In genomic region chr17:59331929-59332889, GRCh38 we compare ENCODE assay signal across 8 cellular contexts. TPM values are rescaled to one million over a fixed set of nuclear protein-coding genes. Genes with fewer than 3 reads are reported as not detected.
DNase-seq lines count a peak whose midpoint lies in the region; ATAC-seq, FAIRE-seq and TF ChIP-seq lines count a peak whose summit lies in the region.

No MANE protein-coding gene starts in this region.

- no peak for TF ChIP-seq POLR2A in GM12892 (IDR thresholded peaks at IDR 0.05; ENCODE audit: low read depth, low read length)

- H3K9me3 ChIP-seq in liver (ENCODE audit: control insufficient read depth in 4 of 4, low read length in 3 of 4): no peaks in the 10 kb centered on the region

- peaks cover 0 to 2% (median 0%) of the 10 kb centered on the region in 4 donors for H3K36me3 ChIP-seq in liver (ENCODE audit: control insufficient read depth in 4 of 4, insufficient read depth in 3 of 4, low read depth in 1 of 4, low read length in 3 of 4)

- H3K36me3 Mint-ChIP-seq in T-helper 2 cell treated with Interferon-gamma antibody and Interleukin-4, amounts not matched to agents 5 μg/mL and 100 μg/mL, for 36 hours (ENCODE audit: low read depth): no peaks in the 10 kb centered on the region
- H3K36me3 Mint-ChIP-seq in stimulated activated memory B cell treated with anti-CD40 and anti-IgM and Interleukin-4, amounts not matched to agents 10 μg/mL and 1 μg/mL and 100 μg/mL, for 72 hours: no peaks in the 10 kb centered on the region

- peak overlapping the region; percentile 57 to 72 for H3K9ac ChIP-seq in liver (ENCODE audit: low read depth in 1 of 2, low read length in 2 of 2)

- H3K4me1 Mint-ChIP-seq in T-helper 2 cell treated with Interferon-gamma antibody and Interleukin-4, amounts not matched to agents 5 μg/mL and 100 μg/mL, for 36 hours (ENCODE audit: low read depth): peaks cover 49% of the 10 kb centered on the region
- H3K4me1 Mint-ChIP-seq in stimulated activated memory B cell treated with anti-CD40 and anti-IgM and Interleukin-4, amounts not matched to agents 10 μg/mL and 1 μg/mL and 100 μg/mL, for 72 hours: peaks cover 72% of the 10 kb centered on the region

- no peaks in the 10 kb centered on the region for H3K9me3 Mint-ChIP-seq in T-helper 2 cell treated with Interferon-gamma antibody and Interleukin-4, amounts not matched to agents 5 μg/mL and 100 μg/mL, for 36 hours
- no peaks in the 10 kb centered on the region for H3K9me3 Mint-ChIP-seq in stimulated activated memory B cell treated with anti-CD40 and anti-IgM and Interleukin-4, amounts not matched to agents 10 μg/mL and 1 μg/mL and 100 μg/mL, for 72 hours

- DNase-seq in GM12892 (ENCODE audit: insufficient read length): peak; percentile 32
- peak; percentile 28 for DNase-seq in T-helper 2 cell treated with Interferon-gamma antibody and Interleukin-4, amounts not matched to agents 5 μg/mL and 100 μg/mL, for 36 hours (ENCODE audit: low spot score)
- DNase-seq in coronary artery (ENCODE audit: low spot score): peak; percentile 86
- no peak for DNase-seq in activated CD4-positive, CD25-positive, alpha-beta regulatory T cell (lab: John Stamatoyannopoulos, UW)

- TF ChIP-seq CTCF in coronary artery (IDR thresholded peaks at IDR 0.05) (no peak), liver (IDR thresholded peaks at IDR 0.05; ENCODE audit: low read depth, low read length, missing input control) (no peak)

- H3K4me3 ChIP-seq in coronary artery (peak overlapping the region; percentile 94), liver (ENCODE audit: low read depth in 1 of 3, low read length in 3 of 3) (peak overlapping the region; percentile 32 to 96 (median 92))

- peak; percentile 21 for ATAC-seq in HG02884 (IDR thresholded peaks at IDR 0.05; ENCODE audit: unreplicated experiment)
- ATAC-seq in stimulated activated memory B cell treated with anti-CD40 and anti-IgM and Interleukin-4, amounts not matched to agents 10 μg/mL and 1 μg/mL and 100 μg/mL, for 72 hours: peak; percentile 42
- no peak for ATAC-seq in GM19351 (IDR thresholded peaks at IDR 0.05; ENCODE audit: unreplicated experiment)

- H3K27ac Mint-ChIP-seq in T-helper 2 cell treated with Interferon-gamma antibody and Interleukin-4, amounts not matched to agents 5 μg/mL and 100 μg/mL, for 36 hours: peak overlapping the region; percentile 67
- H3K27ac Mint-ChIP-seq in stimulated activated memory B cell treated with anti-CD40 and anti-IgM and Interleukin-4, amounts not matched to agents 10 μg/mL and 1 μg/mL and 100 μg/mL, for 72 hours: peak overlapping the region; percentile 80

- under 1% methylated on average over 96 of the region's 96 CpGs for WGBS in liver

- peak overlapping the region; percentile 92 to 100 for H3K27ac ChIP-seq in coronary artery
- peak overlapping the region; percentile 98 to 99 for H3K27ac ChIP-seq in liver (ENCODE audit: low read depth in 1 of 2, low read length in 2 of 2)

- no peaks in the 10 kb centered on the region for H3K27me3 ChIP-seq in liver (ENCODE audit: control insufficient read depth in 4 of 4, insufficient read depth in 4 of 4, low read length in 3 of 4)

- FAIRE-seq in GM12892 (lab: Jason Lieb, UNC): no peak

- peaks cover 14 to 73% (median 49%) of the 10 kb centered on the region in 4 donors for H3K4me1 ChIP-seq in liver (ENCODE audit: control insufficient read depth in 4 of 4, insufficient read depth in 4 of 4, low read length in 3 of 4)

- peak overlapping the region; percentile 86 for H3K4me3 Mint-ChIP-seq in T-helper 2 cell treated with Interferon-gamma antibody and Interleukin-4, amounts not matched to agents 5 μg/mL and 100 μg/mL, for 36 hours
- H3K4me3 Mint-ChIP-seq in stimulated activated memory B cell treated with anti-CD40 and anti-IgM and Interleukin-4, amounts not matched to agents 10 μg/mL and 1 μg/mL and 100 μg/mL, for 72 hours: peak overlapping the region; percentile 89

- TF ChIP-seq RAD21 in liver (IDR thresholded peaks at IDR 0.05): peak; percentile 0 to 47

- H3K27me3 Mint-ChIP-seq in T-helper 2 cell treated with Interferon-gamma antibody and Interleukin-4, amounts not matched to agents 5 μg/mL and 100 μg/mL, for 36 hours (ENCODE audit: low read depth): peaks cover 15% of the 10 kb centered on the region
- no peaks in the 10 kb centered on the region for H3K27me3 Mint-ChIP-seq in stimulated activated memory B cell treated with anti-CD40 and anti-IgM and Interleukin-4, amounts not matched to agents 10 μg/mL and 1 μg/mL and 100 μg/mL, for 72 hours

TF ChIP-seq in liver, 16 proteins besides CTCF, POLR2A, EP300 and RAD21:
- TF ChIP-seq RXRA (IDR thresholded peaks at IDR 0.05) (peak in 1 of 2 donors; percentile 10), YY1 (IDR thresholded peaks at IDR 0.05) (no peak), HNF4A (conservative IDR thresholded peaks at IDR 0.05) (no peak), FOXA1 (IDR thresholded peaks at IDR 0.05) (no peak), NR2F2 (IDR thresholded peaks at IDR 0.05) (no peak), SP1 (IDR thresholded peaks at IDR 0.05) (peak; percentile 6), TAF1 (conservative IDR thresholded peaks at IDR 0.05) (peak; percentile 17), FOXA2 (IDR thresholded peaks at IDR 0.05) (no peak), HNF4G (IDR thresholded peaks at IDR 0.05) (no peak), ATF3 (IDR thresholded peaks at IDR 0.05) (no peak), ZBTB33 (IDR thresholded peaks at IDR 0.05) (no peak), GABPA (IDR thresholded peaks at IDR 0.05 in 1 of 2, conservative IDR thresholded peaks at IDR 0.05 in 1 of 2) (no peak), REST (IDR thresholded peaks at IDR 0.05) (peak; percentile 27), MAX (IDR thresholded peaks at IDR 0.05) (no peak), EGR1 (IDR thresholded peaks at IDR 0.05; ENCODE audit: low read depth in 2 of 2) (no peak), JUND (IDR thresholded peaks at IDR 0.05) (no peak)
TF ChIP-seq in liver: peak in this region for 4.

RNA-seq across cellular contexts. Expression of gene YPEL2, which starts 0.8 kb away (rescaled TPM):
- 2.0 TPM for polyA plus RNA-seq in GM12892 (2012; ENCODE audit: missing spikeins)
- 10 to 100 TPM; 12.0 to 23.8 TPM for total RNA-seq in liver
- 10 to 100 TPM in 1 of 2 donors, 1 to 10 TPM in 1; 4.2 to 10.6 TPM for polyA plus RNA-seq in liver

Comparison
In these comparisons a context has a peak if more than half of its experiments do, and no peak if none do; other contexts are left out.
1. DNase-seq: peak in GM12892 (single experiment), T-helper 2 cell treated with Interferon-gamma antibody and Interleukin-4, amounts not matched to agents 5 μg/mL and 100 μg/mL, for 36 hours (single experiment) and coronary artery (single experiment); none in activated CD4-positive, CD25-positive, alpha-beta regulatory T cell (0 of 4).